In the genomic region with DNA sequence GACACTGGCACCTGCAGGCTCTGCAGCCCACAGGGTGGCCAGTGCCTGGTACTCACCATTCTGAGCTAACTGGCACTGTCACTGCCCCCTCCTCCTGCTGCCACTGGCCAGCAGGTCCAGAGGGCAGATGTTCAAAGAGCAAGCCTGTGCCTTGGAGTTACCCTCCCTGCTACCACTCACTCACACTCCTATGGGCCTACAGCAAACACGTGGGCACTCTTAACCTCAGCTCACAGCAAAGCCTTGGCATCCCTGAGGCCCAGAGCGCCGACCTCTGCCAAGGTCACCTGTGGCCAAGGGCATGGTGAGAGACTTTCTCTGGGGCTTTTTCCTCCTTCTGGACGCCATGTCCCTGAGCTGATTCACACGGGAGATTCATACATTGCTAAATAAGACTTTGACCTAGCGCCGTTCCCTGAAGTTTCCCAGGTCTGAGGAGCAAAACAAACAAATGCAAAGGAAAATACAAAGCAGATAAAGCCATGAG, we compare ENCODE assay signal across 16 cellular contexts.
A peak's percentile ranks its signal among the peaks of the same experiment; 100 is the strongest.
DNase-seq lines count a peak whose midpoint lies in the region; ATAC-seq and FAIRE-seq lines count a peak whose summit lies in the region.
"Had no signal": no experiment of that assay in that cellular context is flagged by ENCODE, and none has a peak within 500 bp of the region (broad histone marks: within the 10 kb centered on the region; RNA-seq: fewer than 3 reads in every experiment).

No MANE protein-coding gene starts in this region.

- H3K4me1 ChIP-seq in small intestine (ENCODE audit: control insufficient read depth in 2 of 2, insufficient read depth in 1 of 2, low read depth in 1 of 2, low read length in 1 of 2), result no peaks in the 10 kb centered on the region

- WGBS in small intestine, 3 donors, result 34 to 63% (median 36%) methylated on average over 7 of the region's 7 CpGs

- ATAC-seq in HG03457 (IDR thresholded peaks at IDR 0.05; ENCODE audit: unreplicated experiment), result no peak

- H3K27me3 ChIP-seq in small intestine (ENCODE audit: control insufficient read depth in 2 of 2, insufficient read depth in 2 of 2, low read length in 2 of 2), result no peaks in the 10 kb centered on the region

- H3K4me3 ChIP-seq in small intestine (ENCODE audit: low read depth in 1 of 2, low read length in 2 of 2), result no peak overlapping the region

- POLR2A ChIA-PET in activated CD4-positive, alpha-beta memory T cell treated with anti-CD3 and anti-CD28 coated beads, Interleukin-2, amount 10 ng/mL, durations not matched to agents 7 days and 5 days (lab: Charles Lee), result no interaction called here
- POLR2A ChIA-PET in activated CD4-positive, alpha-beta memory T cell treated with anti-CD3 and anti-CD28 coated beads for 36 hours (lab: Charles Lee), result no interaction called here

- H3K4me1 Mint-ChIP-seq in activated CD4-positive, alpha-beta memory T cell treated with anti-CD3 and anti-CD28 coated beads, Interleukin-2, amount 10 ng/mL, durations not matched to agents 7 days and 5 days, result no peaks in the 10 kb centered on the region
- H3K4me1 Mint-ChIP-seq in activated CD4-positive, alpha-beta memory T cell treated with anti-CD3 and anti-CD28 coated beads for 36 hours (ENCODE audit: low read depth), result no peaks in the 10 kb centered on the region
- H3K4me1 Mint-ChIP-seq: CD14-positive monocyte; CD8-positive, alpha-beta memory T cell; IgD-negative memory B cell had no signal

- peaks cover 2% of the 10 kb centered on the region for H3K9me3 ChIP-seq in small intestine (ENCODE audit: control insufficient read depth, low read depth)

- H3K36me3 Mint-ChIP-seq in activated CD4-positive, alpha-beta memory T cell treated with anti-CD3 and anti-CD28 coated beads, Interleukin-2, amount 10 ng/mL, durations not matched to agents 7 days and 5 days (ENCODE audit: low read depth), result no peaks in the 10 kb centered on the region
- no peaks in the 10 kb centered on the region for H3K36me3 Mint-ChIP-seq in activated CD4-positive, alpha-beta memory T cell treated with anti-CD3 and anti-CD28 coated beads for 36 hours
- H3K36me3 Mint-ChIP-seq: CD14-positive monocyte; CD8-positive, alpha-beta memory T cell; IgD-negative memory B cell had no signal

- DNase-seq in activated CD4-positive, alpha-beta memory T cell treated with anti-CD3 and anti-CD28 coated beads, Interleukin-2, amount 10 ng/mL, durations not matched to agents 7 days and 5 days, result peak; percentile 9
- DNase-seq in activated CD4-positive, alpha-beta memory T cell treated with anti-CD3 and anti-CD28 coated beads for 36 hours, result no peak
- DNase-seq in mesenteric fat pad (ENCODE audit: low spot score) (peak; percentile 77), small intestine (peak; percentile 8), NCI-H187 treated with DMSO at 0.1 percent for 48 hours (lab: John Stamatoyannopoulos, UW) (no peak)
- no peak for DNase-seq in activated CD4-positive, alpha-beta T cell treated with anti-CD3 and anti-CD28 coated beads for 4 hours
- DNase-seq: CD8-positive, alpha-beta memory T cell; DMS53; GF-D8; GOT3; H9 had no signal

- no peak for FAIRE-seq in small intestine (lab: Jason Lieb, UNC)
- FAIRE-seq: GM19239 had no signal

- H3K27ac Mint-ChIP-seq in activated CD4-positive, alpha-beta memory T cell treated with anti-CD3 and anti-CD28 coated beads, Interleukin-2, amount 10 ng/mL, durations not matched to agents 7 days and 5 days, result no peak overlapping the region
- H3K27ac Mint-ChIP-seq in activated CD4-positive, alpha-beta memory T cell treated with anti-CD3 and anti-CD28 coated beads for 36 hours, result no peak overlapping the region
- H3K27ac Mint-ChIP-seq: CD14-positive monocyte; CD8-positive, alpha-beta memory T cell; IgD-negative memory B cell had no signal

- CTCF ChIA-PET in activated CD4-positive, alpha-beta memory T cell treated with anti-CD3 and anti-CD28 coated beads, Interleukin-2, amount 10 ng/mL, durations not matched to agents 7 days and 5 days (lab: Charles Lee), result no interaction called here
- CTCF ChIA-PET in activated CD4-positive, alpha-beta memory T cell treated with anti-CD3 and anti-CD28 coated beads for 36 hours (lab: Charles Lee), result no interaction called here

- H3K36me3 ChIP-seq in small intestine (ENCODE audit: control insufficient read depth in 2 of 2, insufficient read depth in 2 of 2, low read length in 2 of 2), result no peaks in the 10 kb centered on the region

- H3K9me3 Mint-ChIP-seq in activated CD4-positive, alpha-beta memory T cell treated with anti-CD3 and anti-CD28 coated beads, Interleukin-2, amount 10 ng/mL, durations not matched to agents 7 days and 5 days, result peaks cover 2% of the 10 kb centered on the region
- peaks cover 7% of the 10 kb centered on the region for H3K9me3 Mint-ChIP-seq in activated CD4-positive, alpha-beta memory T cell treated with anti-CD3 and anti-CD28 coated beads for 36 hours

- no peaks in the 10 kb centered on the region for H3K27me3 Mint-ChIP-seq in activated CD4-positive, alpha-beta memory T cell treated with anti-CD3 and anti-CD28 coated beads, Interleukin-2, amount 10 ng/mL, durations not matched to agents 7 days and 5 days
- H3K27me3 Mint-ChIP-seq in activated CD4-positive, alpha-beta memory T cell treated with anti-CD3 and anti-CD28 coated beads for 36 hours, result no peaks in the 10 kb centered on the region

- intact Hi-C loops in activated CD4-positive, alpha-beta memory T cell treated with anti-CD3 and anti-CD28 coated beads for 36 hours (cut with micrococcal nuclease), result no loop called here

- no peak overlapping the region for H3K27ac ChIP-seq in small intestine (ENCODE audit: low read depth in 1 of 2, low read length in 1 of 2)
- H3K27ac ChIP-seq: 22Rv1 had no signal

- H3K4me3 Mint-ChIP-seq in activated CD4-positive, alpha-beta memory T cell treated with anti-CD3 and anti-CD28 coated beads, Interleukin-2, amount 10 ng/mL, durations not matched to agents 7 days and 5 days, result no peak overlapping the region
- H3K4me3 Mint-ChIP-seq in activated CD4-positive, alpha-beta memory T cell treated with anti-CD3 and anti-CD28 coated beads for 36 hours, result no peak overlapping the region
- H3K4me3 Mint-ChIP-seq: CD14-positive monocyte; CD8-positive, alpha-beta memory T cell; H9 had no signal

Comparison
In these comparisons a context has a peak if more than half of its experiments do, and no peak if none do; other contexts are left out.
1. DNase-seq: peak in activated CD4-positive, alpha-beta memory T cell treated with anti-CD3 and anti-CD28 coated beads, Interleukin-2, amount 10 ng/mL, durations not matched to agents 7 days and 5 days (single experiment), mesenteric fat pad (single experiment) and small intestine (single experiment); none in activated CD4-positive, alpha-beta memory T cell treated with anti-CD3 and anti-CD28 coated beads for 36 hours (single experiment), NCI-H187 treated with DMSO at 0.1 percent for 48 hours (single experiment) and activated CD4-positive, alpha-beta T cell treated with anti-CD3 and anti-CD28 coated beads for 4 hours (0 of 2).